8 cellular contexts compared by ENCODE assay signal in the genomic region with DNA sequence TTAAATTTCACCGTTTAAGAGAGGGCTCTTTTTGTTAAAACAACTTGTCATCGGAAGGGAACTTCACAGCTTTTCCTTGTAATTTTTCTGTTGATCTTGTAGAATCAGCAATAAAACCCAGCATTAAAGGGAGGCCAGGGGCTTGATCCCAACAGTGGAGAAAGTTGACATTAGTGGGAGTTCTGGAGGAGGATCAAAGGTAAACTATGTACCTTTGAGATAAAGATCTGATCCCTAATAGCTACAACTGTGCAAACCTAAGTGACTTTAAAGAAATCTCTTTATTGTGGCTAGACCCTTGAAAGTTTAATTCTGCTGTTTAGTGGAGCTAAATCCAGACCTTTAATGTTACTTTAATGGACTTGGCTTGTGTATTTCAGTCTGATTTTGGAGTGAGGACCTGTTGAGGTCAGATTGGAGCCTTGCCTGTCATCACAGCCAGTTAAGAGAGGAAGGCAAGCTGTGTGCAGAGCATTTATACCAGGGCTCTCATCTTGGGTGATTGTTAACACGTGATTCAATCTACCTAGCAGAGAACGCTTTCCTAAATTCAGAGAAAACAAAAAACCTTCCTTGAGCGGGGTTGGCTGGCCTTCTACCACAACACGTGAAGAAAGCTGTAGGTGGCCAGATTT. TPM values are rescaled to one million over a fixed set of nuclear protein-coding genes. Genes with fewer than 3 reads are reported as not detected.
DNase-seq lines count a peak whose midpoint lies in the region; ATAC-seq and TF ChIP-seq lines count a peak whose summit lies in the region.

No MANE protein-coding gene starts in this region.

- no peak for TF ChIP-seq CTCF in heart left ventricle (IDR thresholded peaks at IDR 0.05)
- TF ChIP-seq CTCF in upper lobe of left lung (IDR thresholded peaks at IDR 0.05), result no peak

- 44 to 68% (median 58%) methylated on average over 6 of the region's 6 CpGs for WGBS in heart left ventricle, 4 donors
- WGBS in upper lobe of left lung, 2 donors, result 11 to 35% methylated on average over 4 to 6 of the region's 6 CpGs

- peaks cover 37% of the 10 kb centered on the region for H3K4me1 Mint-ChIP-seq in activated CD8-positive, alpha-beta T cell treated with anti-CD3 and anti-CD28 coated beads, Interleukin-2, amount 10 ng/mL, durations not matched to agents 7 days and 5 days (ENCODE audit: low read depth)

- H3K4me1 ChIP-seq in heart left ventricle (peaks cover 0 to 12% (median 0%) of the 10 kb centered on the region in 12 donors), upper lobe of left lung (peaks cover 0 to 7% (median 1%) of the 10 kb centered on the region in 4 donors)

- no peaks in the 10 kb centered on the region for H3K27me3 Mint-ChIP-seq in activated CD8-positive, alpha-beta T cell treated with anti-CD3 and anti-CD28 coated beads, Interleukin-2, amount 10 ng/mL, durations not matched to agents 7 days and 5 days (ENCODE audit: low read depth)

- peak overlapping the region; percentile 99 for H3K27ac Mint-ChIP-seq in activated CD8-positive, alpha-beta T cell treated with anti-CD3 and anti-CD28 coated beads, Interleukin-2, amount 10 ng/mL, durations not matched to agents 7 days and 5 days

- TF ChIP-seq POLR2A in heart left ventricle (IDR thresholded peaks at IDR 0.05) (no peak), upper lobe of left lung (IDR thresholded peaks at IDR 0.05) (no peak)

- H3K9me3 ChIP-seq in heart left ventricle (no peaks in the 10 kb centered on the region), iPS-18c (ENCODE audit: control insufficient read depth, insufficient read depth, low read length) (peaks cover 5% of the 10 kb centered on the region), upper lobe of left lung (no peaks in the 10 kb centered on the region)

- TF ChIP-seq EP300 in upper lobe of left lung (IDR thresholded peaks at IDR 0.05), result no peak

- H3K36me3 Mint-ChIP-seq in activated CD8-positive, alpha-beta T cell treated with anti-CD3 and anti-CD28 coated beads, Interleukin-2, amount 10 ng/mL, durations not matched to agents 7 days and 5 days (ENCODE audit: low read depth), result peaks cover 14% of the 10 kb centered on the region

- H3K4me3 ChIP-seq in heart left ventricle (peak overlapping the region in 11 of 12 donors; percentile 42 to 79 (median 64)), iPS-18c (ENCODE audit: insufficient read depth, low read depth, low read length) (peak overlapping the region; percentile 70; the same call in 1 of the 2 replicates), upper lobe of left lung (peak overlapping the region in 3 of 4 donors; percentile 53 to 73 (median 68))

- H3K36me3 ChIP-seq in heart left ventricle (no peaks in the 10 kb centered on the region), upper lobe of left lung (no peaks in the 10 kb centered on the region)

- H3K27ac ChIP-seq in heart left ventricle (peak overlapping the region in 5 of 12 donors; percentile 74 to 93 (median 78)), upper lobe of left lung (peak overlapping the region in 3 of 4 donors; percentile 83 to 94 (median 87))

- intact Hi-C loops in heart left ventricle (cut with DNase I), result loop anchor here in 1 of 10 donors (10.0 kb wide), 1 partner anchor 58 kb away; no protein-coding TSS in a partner anchor
- intact Hi-C loops in left ventricle myocardium superior (cut with micrococcal nuclease), result no loop called here

- no peaks in the 10 kb centered on the region for H3K9me3 Mint-ChIP-seq in activated CD8-positive, alpha-beta T cell treated with anti-CD3 and anti-CD28 coated beads, Interleukin-2, amount 10 ng/mL, durations not matched to agents 7 days and 5 days (ENCODE audit: insufficient read depth)

- POLR2A ChIA-PET in activated CD8-positive, alpha-beta T cell treated with anti-CD3 and anti-CD28 coated beads, Interleukin-2, amount 10 ng/mL, durations not matched to agents 7 days and 5 days (lab: Charles Lee), result interaction anchor here (0.5 to 5.1 kb wide), 17 partner anchors 9 to 1092 kb away, joined by 3 to 155 read pairs (median 5); a partner anchor contains a TSS

- ATAC-seq in heart left ventricle (no peak), left ventricle myocardium superior (no peak), upper lobe of left lung (ENCODE audit: low FRiP score in 2 of 2) (no peak), GM18502 (IDR thresholded peaks at IDR 0.05; ENCODE audit: poor library complexity, unreplicated experiment) (no peak), HG02759 (IDR thresholded peaks at IDR 0.05; ENCODE audit: unreplicated experiment) (no peak)
- ATAC-seq in activated CD8-positive, alpha-beta T cell treated with anti-CD3 and anti-CD28 coated beads, Interleukin-2, amount 10 ng/mL, durations not matched to agents 7 days and 5 days, result peak; percentile 34

- H3K4me3 Mint-ChIP-seq in activated CD8-positive, alpha-beta T cell treated with anti-CD3 and anti-CD28 coated beads, Interleukin-2, amount 10 ng/mL, durations not matched to agents 7 days and 5 days, result peak overlapping the region; percentile 99

- CTCF ChIA-PET in activated CD8-positive, alpha-beta T cell treated with anti-CD3 and anti-CD28 coated beads, Interleukin-2, amount 10 ng/mL, durations not matched to agents 7 days and 5 days (lab: Charles Lee), result interaction anchor here (0.8 to 3.8 kb wide), 4 partner anchors 38 to 105 kb away, joined by 3 to 23 read pairs (median 6); no protein-coding TSS in a partner anchor

- DNase-seq in heart left ventricle (no peak), left ventricle myocardium superior (no peak), upper lobe of left lung (no peak), NCI-H2196 treated with DMSO at 0.1 percent for 48 hours (lab: John Stamatoyannopoulos, UW; ENCODE audit: unreplicated experiment) (no peak)
- DNase-seq in activated CD8-positive, alpha-beta T cell treated with anti-CD3 and anti-CD28 coated beads, Interleukin-2, amount 10 ng/mL, durations not matched to agents 7 days and 5 days, result peak; percentile 56

- peaks cover 0 to 20% (median 0%) of the 10 kb centered on the region in 9 donors for H3K27me3 ChIP-seq in heart left ventricle
- H3K27me3 ChIP-seq in upper lobe of left lung, result no peaks in the 10 kb centered on the region

RNA-seq across cellular contexts. Expression of a gene that starts 1.7 kb away (rescaled TPM):
- 10 to 100 TPM in 2 of 9 donors, 1 to 10 TPM in 7; 2.0 to 26.3 (median 3.1) TPM for total RNA-seq in heart left ventricle
- polyA plus RNA-seq in heart left ventricle, result 1 to 10 TPM; 1.8 to 2.1 TPM
- total RNA-seq in left ventricle myocardium superior, result 3.3 TPM
- 10 to 100 TPM; 62.6 to 66.0 TPM for total RNA-seq in activated CD8-positive, alpha-beta T cell treated with anti-CD3 and anti-CD28 coated beads, Interleukin-2, amount 10 ng/mL, durations not matched to agents 7 days and 5 days
- 10 to 100 TPM; 20.6 to 51.6 (median 42.1) TPM for total RNA-seq in upper lobe of left lung
